ENCODE assay signal across 1 cellular context in the genomic region with DNA sequence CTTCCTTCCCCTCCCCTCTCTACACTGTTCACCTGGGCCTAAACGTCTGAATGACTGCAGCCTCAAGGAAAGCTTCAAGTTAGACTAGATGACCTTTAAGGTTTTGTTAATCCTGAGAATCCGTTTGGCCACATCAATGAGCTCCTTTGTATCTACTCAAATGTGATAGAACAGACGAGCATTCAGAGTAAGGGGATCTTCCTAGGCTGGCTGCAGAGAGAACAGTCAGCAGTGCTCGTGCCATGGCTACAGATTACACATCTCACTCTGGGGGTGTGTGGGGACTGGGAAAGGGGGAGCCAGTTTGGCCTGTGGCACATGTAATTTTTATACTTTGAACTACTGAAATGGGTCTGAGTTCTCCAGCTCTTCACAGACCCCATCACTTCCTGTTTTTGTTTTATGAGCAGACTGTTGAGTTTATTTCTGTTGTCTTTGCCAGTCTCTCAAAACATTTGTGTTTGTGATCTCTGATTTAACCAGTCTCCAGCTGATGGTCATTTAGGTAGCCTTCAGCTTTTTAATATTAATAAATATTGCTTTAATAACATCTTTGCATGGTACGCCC.
TF ChIP-seq lines count a peak whose summit lies in the region.

No MANE protein-coding gene starts in this region.

TF ChIP-seq in IMR-90, 13 proteins besides CTCF, POLR2A, EP300 and RAD21:
- TF ChIP-seq, protein P1, sequence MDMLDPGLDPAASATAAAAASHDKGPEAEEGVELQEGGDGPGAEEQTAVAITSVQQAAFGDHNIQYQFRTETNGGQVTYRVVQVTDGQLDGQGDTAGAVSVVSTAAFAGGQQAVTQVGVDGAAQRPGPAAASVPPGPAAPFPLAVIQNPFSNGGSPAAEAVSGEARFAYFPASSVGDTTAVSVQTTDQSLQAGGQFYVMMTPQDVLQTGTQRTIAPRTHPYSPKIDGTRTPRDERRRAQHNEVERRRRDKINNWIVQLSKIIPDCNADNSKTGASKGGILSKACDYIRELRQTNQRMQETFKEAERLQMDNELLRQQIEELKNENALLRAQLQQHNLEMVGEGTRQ (IDR thresholded peaks at IDR 0.05; ENCODE audit: low read depth, low read length) = no peak
- no peak for TF ChIP-seq MAZ (IDR thresholded peaks at IDR 0.05; ENCODE audit: borderline replicate concordance, low read depth, low read length)
- no peak for TF ChIP-seq CHD1 (IDR thresholded peaks at IDR 0.05; ENCODE audit: low read depth, low read length)
- TF ChIP-seq FOS (IDR thresholded peaks at IDR 0.05; ENCODE audit: low read depth, low read length) = no peak
- no peak for TF ChIP-seq BHLHE40 (IDR thresholded peaks at IDR 0.05; ENCODE audit: low read depth, low read length)
- no peak for TF ChIP-seq CEBPB (IDR thresholded peaks at IDR 0.05; ENCODE audit: low read depth, low read length)
- TF ChIP-seq MAFK (IDR thresholded peaks at IDR 0.05; ENCODE audit: low read depth, low read length) = no peak
